ENCODE assay signal across 9 cellular contexts in the genomic region with DNA sequence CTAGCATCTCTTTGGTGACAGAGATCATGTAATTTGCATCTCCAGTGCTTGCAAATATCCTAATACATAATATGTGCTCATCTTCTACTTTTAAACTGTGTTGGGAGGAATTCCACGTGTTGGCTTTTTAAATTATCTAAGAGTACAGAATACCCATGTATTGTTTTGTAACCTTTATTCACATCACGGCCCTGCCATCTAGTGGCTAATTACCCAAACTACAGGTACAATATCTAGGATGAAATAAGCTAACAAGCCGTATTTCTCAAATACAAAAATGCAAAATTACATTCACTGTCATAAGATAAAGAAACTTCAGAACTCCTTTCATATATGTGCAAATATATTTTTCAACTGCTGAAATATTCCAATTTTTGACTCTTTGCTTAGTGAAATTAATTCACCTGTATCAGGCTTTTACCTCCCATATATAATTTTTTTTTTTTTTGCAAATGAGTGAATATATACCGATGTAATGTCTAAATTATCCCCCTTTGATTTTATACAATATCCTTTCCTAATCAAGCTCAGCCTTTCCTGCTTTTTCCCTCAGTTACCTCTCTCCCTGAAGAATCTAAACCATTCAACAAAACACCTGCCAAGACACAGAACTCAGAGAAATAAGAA. TPM values are rescaled to one million over a fixed set of nuclear protein-coding genes. Genes with fewer than 3 reads are reported as not detected.
DNase-seq lines count a peak whose midpoint lies in the region; ATAC-seq and TF ChIP-seq lines count a peak whose summit lies in the region.
"Had no signal": no experiment of that assay in that cellular context is flagged by ENCODE, and none has a peak within 500 bp of the region (broad histone marks: within the 10 kb centered on the region; RNA-seq: fewer than 3 reads in every experiment).

No MANE protein-coding gene starts in this region.

- TF ChIP-seq CTCF in AG04450 (IDR thresholded peaks at IDR 0.05; ENCODE audit: low read depth, low read length) (peak; percentile 51), GM12873 (IDR thresholded peaks at IDR 0.05; ENCODE audit: insufficient read depth, low read depth, low read length, missing control alignments) (peak; percentile 58), coronary artery (IDR thresholded peaks at IDR 0.05) (no peak)

- no peaks in the 10 kb centered on the region for H3K27me3 ChIP-seq in AG04450 (ENCODE audit: control insufficient read depth, insufficient read depth, low read length)

- no peak for DNase-seq in AG04450 (ENCODE audit: low read depth, low spot score)
- DNase-seq in Jurkat, Clone E6-1 (ENCODE audit: low read depth, low spot score): peak; percentile 32
- DNase-seq in fibroblast of peridontal ligament (ENCODE audit: extremely low read depth): peak; percentile 57
- DNase-seq in putamen (ENCODE audit: low spot score): peak; percentile 29
- DNase-seq in stimulated activated naive CD4-positive, alpha-beta T cell treated with Interleukin-2 at 50 U/mL for 16 hours (lab: John Stamatoyannopoulos, UW): no peak
- no peak for DNase-seq in coronary artery (ENCODE audit: low spot score)
- DNase-seq: stimulated activated naive B cell treated with anti-CD40 and anti-IgM and Interleukin-4, amounts not matched to agents 10 μg/mL and 1 μg/mL and 100 μg/mL, for 72 hours had no signal

- peak; percentile 57; the same call in 2 of the 3 replicates for ATAC-seq in SK-N-SH treated with all-trans-retinoic acid at 6 μM for 48 hours

- H3K9me3 ChIP-seq in AG04450 (ENCODE audit: control insufficient read depth, insufficient read depth, low read length): no peaks in the 10 kb centered on the region

- H3K4me3 ChIP-seq in AG04450 (ENCODE audit: low read depth, low read length) (no peak overlapping the region), coronary artery (no peak overlapping the region)
- no peak overlapping the region for H3K4me3 ChIP-seq in Jurkat, Clone E6-1 (ENCODE audit: low read length)

- POLR2A ChIA-PET in AG04450 (lab: Yijun Ruan, JAX): no interaction called here

- CTCF ChIA-PET in AG04450 (lab: Charles Lee): interaction anchor here (0.6 to 1.5 kb wide), 13 partner anchors 8 to 753 kb away, joined by 3 to 12 read pairs (median 3); no protein-coding TSS in a partner anchor

- H3K27ac ChIP-seq in AG04450 (ENCODE audit: low read depth, low read length): no peak overlapping the region
- H3K27ac ChIP-seq in coronary artery: no peak overlapping the region

TF ChIP-seq in SK-N-SH treated with all-trans-retinoic acid at 6 μM for 48 hours, 23 proteins besides CTCF, POLR2A, EP300 and RAD21:
- no peak for TF ChIP-seq BACH2 (CRISPR knock-in tag; IDR thresholded peaks at IDR 0.05; ENCODE audit: borderline replicate concordance)
- TF ChIP-seq OSR1 (CRISPR knock-in tag; IDR thresholded peaks at IDR 0.05): no peak
- TF ChIP-seq ZNF70 (CRISPR knock-in tag; IDR thresholded peaks at IDR 0.05): no peak
- TF ChIP-seq ARNTL (CRISPR knock-in tag; IDR thresholded peaks at IDR 0.05; ENCODE audit: borderline replicate concordance, low read depth): no peak
- no peak for TF ChIP-seq TOX (CRISPR knock-in tag; IDR thresholded peaks at IDR 0.05; ENCODE audit: borderline replicate concordance)
- TF ChIP-seq, protein P1, sequence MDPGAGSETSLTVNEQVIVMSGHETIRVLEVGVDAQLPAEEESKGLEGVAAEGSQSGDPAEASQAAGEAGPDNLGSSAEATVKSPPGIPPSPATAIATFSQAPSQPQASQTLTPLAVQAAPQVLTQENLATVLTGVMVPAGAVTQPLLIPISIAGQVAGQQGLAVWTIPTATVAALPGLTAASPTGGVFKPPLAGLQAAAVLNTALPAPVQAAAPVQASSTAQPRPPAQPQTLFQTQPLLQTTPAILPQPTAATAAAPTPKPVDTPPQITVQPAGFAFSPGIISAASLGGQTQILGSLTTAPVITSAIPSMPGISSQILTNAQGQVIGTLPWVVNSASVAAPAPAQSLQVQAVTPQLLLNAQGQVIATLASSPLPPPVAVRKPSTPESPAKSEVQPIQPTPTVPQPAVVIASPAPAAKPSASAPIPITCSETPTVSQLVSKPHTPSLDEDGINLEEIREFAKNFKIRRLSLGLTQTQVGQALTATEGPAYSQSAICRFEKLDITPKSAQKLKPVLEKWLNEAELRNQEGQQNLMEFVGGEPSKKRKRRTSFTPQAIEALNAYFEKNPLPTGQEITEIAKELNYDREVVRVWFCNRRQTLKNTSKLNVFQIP (CRISPR knock-in tag; IDR thresholded peaks at IDR 0.05; ENCODE audit: borderline replicate concordance, low read depth): no peak
- no peak for TF ChIP-seq PPARA (CRISPR knock-in tag; IDR thresholded peaks at IDR 0.05; ENCODE audit: borderline replicate concordance)
- no peak for TF ChIP-seq CSDC2 (CRISPR knock-in tag; IDR thresholded peaks at IDR 0.05)
- TF ChIP-seq PATZ1 (CRISPR knock-in tag; IDR thresholded peaks at IDR 0.05; ENCODE audit: borderline replicate concordance): no peak
- TF ChIP-seq ESRRG (CRISPR knock-in tag; IDR thresholded peaks at IDR 0.05): no peak
- TF ChIP-seq, protein P2, sequence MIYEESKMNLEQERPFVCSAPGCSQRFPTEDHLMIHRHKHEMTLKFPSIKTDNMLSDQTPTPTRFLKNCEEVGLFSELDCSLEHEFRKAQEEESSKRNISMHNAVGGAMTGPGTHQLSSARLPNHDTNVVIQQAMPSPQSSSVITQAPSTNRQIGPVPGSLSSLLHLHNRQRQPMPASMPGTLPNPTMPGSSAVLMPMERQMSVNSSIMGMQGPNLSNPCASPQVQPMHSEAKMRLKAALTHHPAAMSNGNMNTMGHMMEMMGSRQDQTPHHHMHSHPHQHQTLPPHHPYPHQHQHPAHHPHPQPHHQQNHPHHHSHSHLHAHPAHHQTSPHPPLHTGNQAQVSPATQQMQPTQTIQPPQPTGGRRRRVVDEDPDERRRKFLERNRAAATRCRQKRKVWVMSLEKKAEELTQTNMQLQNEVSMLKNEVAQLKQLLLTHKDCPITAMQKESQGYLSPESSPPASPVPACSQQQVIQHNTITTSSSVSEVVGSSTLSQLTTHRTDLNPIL (CRISPR knock-in tag; IDR thresholded peaks at IDR 0.05; ENCODE audit: low read depth): no peak

RNA-seq across cellular contexts. Expression of gene LSM8, which starts 30.3 kb away (rescaled TPM):
- 37.1 and 42.6 TPM in 2 replicates for polyA plus RNA-seq in AG04450 (2011; rRNA removed)
- polyA minus RNA-seq in AG04450 (2011; rRNA and poly(A)+ RNA removed): 11.8 and 16.2 TPM in 2 replicates
- polyA plus RNA-seq in Jurkat, Clone E6-1 (2012; ENCODE audit: insufficient read depth, insufficient read length): 142 TPM

Comparison
In these comparisons a context has a peak if more than half of its experiments do, and no peak if none do; other contexts are left out.
1. DNase-seq: peak in Jurkat, Clone E6-1 (single experiment), fibroblast of peridontal ligament (single experiment) and putamen (single experiment); none in AG04450 (single experiment), stimulated activated naive CD4-positive, alpha-beta T cell treated with Interleukin-2 at 50 U/mL for 16 hours (single experiment) and coronary artery (single experiment).